21 cellular contexts compared by ENCODE assay signal in genomic region chr6:163766936-163767335, GRCh38.
"Had no signal": no experiment of that assay in that cellular context is flagged by ENCODE, and none has a peak within 500 bp of the region (broad histone marks: within the 10 kb centered on the region; RNA-seq: fewer than 3 reads in every experiment).

No MANE protein-coding gene starts in this region.

- DNase-seq: dermis blood vessel endothelial cell; dorsolateral prefrontal cortex; effector CD4-positive, alpha-beta T cell; effector memory CD4-positive, alpha-beta T cell; erythroblast; heart left ventricle; hippocampal formation; left cardiac atrium; left lung; left ventricle myocardium superior; mesenchymal stem cell; mucosa of descending colon; naive B cell had no signal

- FAIRE-seq: colon, frontal cortex, islet of Langerhans had no signal

- H3K36me3 ChIP-seq: gastroesophageal sphincter, heart left ventricle, left lung had no signal

- H3K27ac Mint-ChIP-seq: mesothelial cell of epicardium, naive B cell had no signal

- H3K4me1 ChIP-seq: foreskin keratinocyte, left lung had no signal

- H3K27me3 ChIP-seq: dorsolateral prefrontal cortex, foreskin keratinocyte, gastroesophageal sphincter, heart left ventricle, left lung had no signal

- H3K36me3 Mint-ChIP-seq: naive B cell had no signal

- ATAC-seq: gastroesophageal sphincter, left lung, mucosa of descending colon had no signal

- H3K9me3 ChIP-seq: gastroesophageal sphincter, heart left ventricle, left lung, mucosa of descending colon had no signal

- H3K4me3 Mint-ChIP-seq: mesothelial cell of epicardium, naive B cell had no signal

- H3K27ac ChIP-seq: coronary artery, dorsolateral prefrontal cortex, epithelial cell of prostate, foreskin keratinocyte, gastroesophageal sphincter had no signal

- H3K4me3 ChIP-seq: coronary artery, dorsolateral prefrontal cortex, gastroesophageal sphincter, heart left ventricle, left lung, mucosa of descending colon had no signal

- H3K4me1 Mint-ChIP-seq: naive B cell had no signal
